ENCODE assay signal across 8 cellular contexts in the genomic region with DNA sequence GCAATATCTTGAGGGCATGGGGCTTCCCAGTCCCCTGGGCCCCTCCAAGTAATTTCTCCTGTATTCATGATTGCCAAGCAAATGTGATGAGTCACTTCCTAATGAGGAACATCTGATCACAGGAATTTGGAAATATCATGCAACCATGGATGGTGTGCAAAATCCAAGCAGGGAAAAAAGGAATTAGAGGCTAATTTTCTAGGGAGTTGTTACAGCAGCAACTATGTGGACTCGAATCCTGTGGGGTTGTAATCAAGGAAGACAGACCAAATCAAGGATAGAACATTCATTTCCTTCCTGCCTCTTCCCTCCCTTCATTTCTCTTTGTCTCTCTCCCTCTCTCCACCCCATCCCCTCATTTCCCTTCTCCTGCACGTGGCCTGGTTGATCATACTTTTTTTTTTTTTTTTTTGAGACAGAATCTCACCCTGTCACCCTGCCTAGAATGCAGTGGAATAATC. TPM values are rescaled to one million over a fixed set of nuclear protein-coding genes. Genes with fewer than 3 reads are reported as not detected.
DNase-seq lines count a peak whose midpoint lies in the region; ATAC-seq lines count a peak whose summit lies in the region.
"Had no signal": no experiment of that assay in that cellular context is flagged by ENCODE, and none has a peak within 500 bp of the region (broad histone marks: within the 10 kb centered on the region; RNA-seq: fewer than 3 reads in every experiment).

No MANE protein-coding gene starts in this region.

- no peaks in the 10 kb centered on the region for H3K9me3 Mint-ChIP-seq in activated naive CD4-positive, alpha-beta T cell treated with anti-CD3 and anti-CD28 coated beads, Interleukin-2, amount 50 U/mL, for 24 hours

- no peaks in the 10 kb centered on the region for H3K9me3 ChIP-seq in skeletal muscle satellite cell (replicated peaks; ENCODE audit: low read length)

- peak overlapping the region; percentile 63 for H3K27ac Mint-ChIP-seq in activated naive CD4-positive, alpha-beta T cell treated with anti-CD3 and anti-CD28 coated beads, Interleukin-2, amount 50 U/mL, for 24 hours

- no peak overlapping the region for H3K4me3 ChIP-seq in skeletal muscle satellite cell (ENCODE audit: low read length)

- DNase-seq in activated naive CD4-positive, alpha-beta T cell (lab: John Stamatoyannopoulos, UW) = no peak
- peak; percentile 78 for DNase-seq in dedifferentiated amniotic fluid mesenchymal stem cell (ENCODE audit: extremely low spot score)
- no peak for DNase-seq in medulla oblongata (ENCODE audit: extremely low spot score)
- DNase-seq: NCI-H1105 treated with DMSO at 0.1 percent for 48 hours; stimulated activated naive CD4-positive, alpha-beta T cell treated with Interleukin-2 at 50 U/mL for 16 hours had no signal

- H3K4me1 Mint-ChIP-seq in activated naive CD4-positive, alpha-beta T cell treated with anti-CD3 and anti-CD28 coated beads, Interleukin-2, amount 50 U/mL, for 24 hours = peaks cover 36% of the 10 kb centered on the region

- H3K36me3 ChIP-seq in skeletal muscle satellite cell (ENCODE audit: insufficient read depth, low read length) = no peaks in the 10 kb centered on the region

- H3K4me3 Mint-ChIP-seq in activated naive CD4-positive, alpha-beta T cell treated with anti-CD3 and anti-CD28 coated beads, Interleukin-2, amount 50 U/mL, for 24 hours = peak overlapping the region; percentile 6

- H3K4me1 ChIP-seq in skeletal muscle satellite cell (ENCODE audit: control insufficient read depth, insufficient read depth, low read length) = peaks cover 22% of the 10 kb centered on the region

- H3K36me3 Mint-ChIP-seq in activated naive CD4-positive, alpha-beta T cell treated with anti-CD3 and anti-CD28 coated beads, Interleukin-2, amount 50 U/mL, for 24 hours = no peaks in the 10 kb centered on the region

- no peak overlapping the region for H3K9ac ChIP-seq in skeletal muscle satellite cell (ENCODE audit: low read depth, low read length)

- H3K27me3 Mint-ChIP-seq in activated naive CD4-positive, alpha-beta T cell treated with anti-CD3 and anti-CD28 coated beads, Interleukin-2, amount 50 U/mL, for 24 hours = no peaks in the 10 kb centered on the region

- H3K27me3 ChIP-seq in skeletal muscle satellite cell (ENCODE audit: control insufficient read depth, insufficient read depth, low read length) = no peaks in the 10 kb centered on the region

- no peak for ATAC-seq in GM21526 (IDR thresholded peaks at IDR 0.05; ENCODE audit: low FRiP score, unreplicated experiment)

- peak overlapping the region; percentile 23 for H3K4me2 ChIP-seq in skeletal muscle satellite cell (ENCODE audit: low read length)

RNA-seq across cellular contexts. Expression of a gene that starts 23.9 kb away (rescaled TPM):
- total RNA-seq in skeletal muscle satellite cell (2012; rRNA removed) = 12.9 and 14.9 TPM in 2 replicates

RNA-seq across cellular contexts. Expression of a gene that starts 31.4 kb away (rescaled TPM):
- total RNA-seq in skeletal muscle satellite cell (2012; rRNA removed) = 2.8 and 3.5 TPM in 2 replicates

RNA-seq across cellular contexts. Expression of a gene that starts 36.1 kb away (rescaled TPM):
- total RNA-seq in skeletal muscle satellite cell (2012; rRNA removed) = 34.5 and 41.9 TPM in 2 replicates

RNA-seq across cellular contexts. Expression of a gene that starts 51.0 kb away (rescaled TPM):
- total RNA-seq in skeletal muscle satellite cell (2012; rRNA removed) = 0.51 and 1.1 TPM in 2 replicates

RNA-seq across cellular contexts. Expression of a gene that starts 58.6 kb away (rescaled TPM):
- total RNA-seq in skeletal muscle satellite cell (2012; rRNA removed) = not detected in 2 replicates
